ENCODE assay signal across 31 cellular contexts in the genomic region with DNA sequence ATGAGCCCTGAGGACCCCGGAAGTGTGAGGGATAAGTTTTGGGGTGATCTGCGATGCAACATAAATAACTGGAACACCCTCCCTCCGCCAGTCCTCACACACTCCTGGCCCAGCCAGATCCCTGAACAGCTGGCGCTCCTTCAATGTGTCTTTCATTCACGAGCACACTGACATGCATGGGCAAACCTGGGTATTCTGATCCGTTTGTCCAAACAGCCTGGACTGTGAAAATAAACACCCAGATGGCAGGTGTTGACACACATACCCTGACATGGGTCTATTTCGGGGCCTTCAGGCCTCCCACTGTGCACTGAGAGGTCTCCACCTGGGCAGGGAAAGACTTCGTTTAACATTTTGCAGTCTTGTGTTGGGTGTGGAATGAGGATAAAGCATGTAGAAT. TPM values are rescaled to one million over a fixed set of nuclear protein-coding genes. Genes with fewer than 3 reads are reported as not detected.
A peak's percentile ranks its signal among the peaks of the same experiment; 100 is the strongest.
DNase-seq lines count a peak whose midpoint lies in the region; ATAC-seq and TF ChIP-seq lines count a peak whose summit lies in the region.
"Had no signal": no experiment of that assay in that cellular context is flagged by ENCODE, and none has a peak within 500 bp of the region (broad histone marks: within the 10 kb centered on the region; RNA-seq: fewer than 3 reads in every experiment).

No MANE protein-coding gene starts in this region.

- peaks cover 3% of the 10 kb centered on the region for H3K9me3 Mint-ChIP-seq in neural crest cell
- H3K9me3 Mint-ChIP-seq: activated CD8-positive, alpha-beta T cell treated with anti-CD3 and anti-CD28 coated beads for 36 hours; activated naive CD8-positive, alpha-beta T cell treated with anti-CD3 and anti-CD28 coated beads for 36 hours; CD8-positive, alpha-beta memory T cell; effector memory CD8-positive, alpha-beta T cell; GM23338; naive B cell; stimulated activated effector memory CD8-positive, alpha-beta T cell treated with anti-CD3 and anti-CD28 coated beads, Interleukin-12 subunit alpha, Interleukin-12 subunit beta, amount 100 ng/mL, for 72 hours; T-helper 1 cell treated with Interleukin-12 subunit alpha and Interleukin-12 subunit beta and Interleukin-4 antibody, amounts not matched to agents 30 μg/mL and 1 μg/mL, for 36 hours had no signal

- H3K27ac Mint-ChIP-seq in neural crest cell (ENCODE audit: unreplicated experiment): no peak overlapping the region
- H3K27ac Mint-ChIP-seq: activated CD8-positive, alpha-beta T cell treated with anti-CD3 and anti-CD28 coated beads for 36 hours; activated naive CD8-positive, alpha-beta T cell treated with anti-CD3 and anti-CD28 coated beads for 36 hours; effector memory CD8-positive, alpha-beta T cell; GM23338; mesothelial cell of epicardium; stimulated activated effector memory CD8-positive, alpha-beta T cell treated with anti-CD3 and anti-CD28 coated beads, Interleukin-12 subunit alpha, Interleukin-12 subunit beta, amount 100 ng/mL, for 72 hours; T-helper 1 cell treated with Interleukin-12 subunit alpha and Interleukin-12 subunit beta and Interleukin-4 antibody, amounts not matched to agents 30 μg/mL and 1 μg/mL, for 36 hours had no signal

- no peak for TF ChIP-seq CTCF in neural crest cell (conservative IDR thresholded peaks at IDR 0.05)

- H3K4me1 Mint-ChIP-seq in neural crest cell: peaks cover 22% of the 10 kb centered on the region

- DNase-seq in NCI-H748 (lab: John Stamatoyannopoulos, UW; ENCODE audit: unreplicated experiment) (peak; percentile 54), NCI-H748 treated with DMSO at 0.1 percent for 48 hours (lab: John Stamatoyannopoulos, UW) (no peak), NCI-H1694 (lab: John Stamatoyannopoulos, UW) (peak; percentile 33), NCI-H774 (lab: John Stamatoyannopoulos, UW) (peak; percentile 43), neural crest cell (ENCODE audit: low read depth, low spot score) (no peak), COLO829 (ENCODE audit: low spot score) (no peak)
- no peak for DNase-seq in activated CD4-positive, CD25-positive, alpha-beta regulatory T cell (lab: John Stamatoyannopoulos, UW)
- DNase-seq: activated CD4-positive, alpha-beta T cell treated with anti-CD3 and anti-CD28 coated beads for 1 hour; activated CD8-positive, alpha-beta T cell treated with anti-CD3 and anti-CD28 coated beads for 36 hours; activated effector memory CD4-positive, alpha-beta T cell treated with Interleukin-2 at 50 U/mL for 16 hours; activated naive CD8-positive, alpha-beta T cell treated with anti-CD3 and anti-CD28 coated beads for 36 hours; activated T-cell treated with anti-CD3 and anti-CD28 coated beads for 4 hours; aorta; CD8-positive, alpha-beta memory T cell; colonic mucosa; effector memory CD8-positive, alpha-beta T cell; erythroblast; islet precursor cell; naive B cell; NCI-H2081 treated with DMSO at 0.1 percent for 48 hours; nucleus accumbens; sigmoid colon; stimulated activated CD4-positive, alpha-beta T cell treated with anti-CD3 and anti-CD28 coated beads, Interleukin-4, amount 100 ng/mL, for 24 hours; substantia nigra; upper lobe of left lung had no signal

- H3K36me3 Mint-ChIP-seq in neural crest cell (ENCODE audit: low read depth): no peaks in the 10 kb centered on the region
- H3K36me3 Mint-ChIP-seq: activated naive CD8-positive, alpha-beta T cell treated with anti-CD3 and anti-CD28 coated beads for 36 hours; mesothelial cell of epicardium; naive B cell had no signal

- H3K4me3 Mint-ChIP-seq in neural crest cell: peak overlapping the region; percentile 32
- H3K4me3 Mint-ChIP-seq: activated CD8-positive, alpha-beta T cell treated with anti-CD3 and anti-CD28 coated beads for 36 hours; activated naive CD8-positive, alpha-beta T cell treated with anti-CD3 and anti-CD28 coated beads for 36 hours; effector memory CD8-positive, alpha-beta T cell; GM23338; mesothelial cell of epicardium; stimulated activated effector memory CD8-positive, alpha-beta T cell treated with anti-CD3 and anti-CD28 coated beads, Interleukin-12 subunit alpha, Interleukin-12 subunit beta, amount 100 ng/mL, for 72 hours; T-helper 1 cell treated with Interleukin-12 subunit alpha and Interleukin-12 subunit beta and Interleukin-4 antibody, amounts not matched to agents 30 μg/mL and 1 μg/mL, for 36 hours had no signal

- ATAC-seq in HG02678 (IDR thresholded peaks at IDR 0.05; ENCODE audit: unreplicated experiment): no peak
- ATAC-seq: activated CD8-positive, alpha-beta T cell treated with anti-CD3 and anti-CD28 coated beads for 36 hours; effector memory CD8-positive, alpha-beta T cell; GM23338; Panc1; stimulated activated effector memory CD8-positive, alpha-beta T cell treated with anti-CD3 and anti-CD28 coated beads, Interleukin-12 subunit alpha, Interleukin-12 subunit beta, amount 100 ng/mL, for 72 hours had no signal

- H3K27me3 Mint-ChIP-seq in neural crest cell (ENCODE audit: low read depth): no peaks in the 10 kb centered on the region
- H3K27me3 Mint-ChIP-seq: CD8-positive, alpha-beta memory T cell had no signal

RNA-seq across cellular contexts. Expression of gene CPNE2, which starts 3.0 kb away (rescaled TPM):
- total RNA-seq in neural crest cell: 33.1 and 36.9 TPM in 2 replicates

Comparison
In these comparisons a context has a peak if more than half of its experiments do, and no peak if none do; other contexts are left out.
1. DNase-seq: peak in NCI-H748 (single experiment), NCI-H1694 (single experiment) and NCI-H774 (single experiment); none in NCI-H748 treated with DMSO at 0.1 percent for 48 hours (single experiment), neural crest cell (single experiment), activated CD4-positive, CD25-positive, alpha-beta regulatory T cell (0 of 4) and COLO829 (single experiment).